13 cellular contexts compared by ENCODE assay signal in the genomic region with DNA sequence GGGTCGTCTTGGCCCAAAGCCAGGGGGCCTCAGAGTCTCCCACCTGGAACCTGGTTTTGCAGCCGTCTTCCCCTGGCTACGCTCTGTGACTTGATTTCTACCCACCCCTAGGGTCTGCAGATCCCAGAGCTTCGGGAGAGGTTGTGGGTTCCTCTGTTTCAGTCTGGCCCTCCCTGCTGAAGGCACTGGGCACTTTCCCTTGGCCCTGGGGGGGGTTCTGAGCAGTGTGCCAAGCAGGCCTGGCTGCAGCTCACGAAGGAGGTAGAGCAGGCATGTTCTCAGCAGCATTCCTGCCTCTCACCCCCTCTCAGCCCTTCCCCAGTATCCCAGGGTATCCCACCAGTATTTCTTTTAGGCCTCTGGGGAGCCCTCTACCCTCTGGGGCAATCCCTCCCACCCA.
DNase-seq lines count a peak whose midpoint lies in the region; TF ChIP-seq lines count a peak whose summit lies in the region.
"Had no signal": no experiment of that assay in that cellular context is flagged by ENCODE, and none has a peak within 500 bp of the region (broad histone marks: within the 10 kb centered on the region; RNA-seq: fewer than 3 reads in every experiment).

No MANE protein-coding gene starts in this region.

- H3K27ac ChIP-seq in RWPE1 (peak overlapping the region; percentile 18), vagina (peak overlapping the region; percentile 23)

- H3K27me3 Mint-ChIP-seq in dendritic cell treated with granulocyte-macrophage colony-stimulating factor and Interleukin-4, amounts not matched to agents 40 ng/mL and 50 ng/mL, for 4 days: peaks cover 2% of the 10 kb centered on the region
- H3K27me3 Mint-ChIP-seq: CD4-positive, alpha-beta T cell had no signal

- no peak for TF ChIP-seq CTCF in RWPE1 (conservative IDR thresholded peaks at IDR 0.05; ENCODE audit: low read depth)
- no peak for TF ChIP-seq CTCF in vagina (IDR thresholded peaks at IDR 0.05)

- H3K27ac Mint-ChIP-seq in dendritic cell treated with granulocyte-macrophage colony-stimulating factor and Interleukin-4, amounts not matched to agents 40 ng/mL and 50 ng/mL, for 4 days: peak overlapping the region; percentile 14
- H3K27ac Mint-ChIP-seq: CD4-positive, alpha-beta T cell; GM23338 had no signal

- H3K36me3 ChIP-seq in vagina: no peaks in the 10 kb centered on the region
- H3K36me3 ChIP-seq: BE2C had no signal

- peaks cover 66% of the 10 kb centered on the region for H3K4me1 ChIP-seq in vagina
- H3K4me1 ChIP-seq: BE2C had no signal

- intact Hi-C loops in dendritic cell treated with granulocyte-macrophage colony-stimulating factor and Interleukin-4, amounts not matched to agents 40 ng/mL and 50 ng/mL, for 4 days (cut with micrococcal nuclease): no loop called here
- intact Hi-C loops in vagina (cut with DNase I): no loop called here

- no peaks in the 10 kb centered on the region for H3K9me3 ChIP-seq in vagina
- H3K9me3 ChIP-seq: BE2C, Caco-2 had no signal

- H3K4me3 Mint-ChIP-seq in dendritic cell treated with granulocyte-macrophage colony-stimulating factor and Interleukin-4, amounts not matched to agents 40 ng/mL and 50 ng/mL, for 4 days: no peak overlapping the region
- H3K4me3 Mint-ChIP-seq: CD4-positive, alpha-beta T cell; GM23338 had no signal

- no peaks in the 10 kb centered on the region for H3K9me3 Mint-ChIP-seq in dendritic cell treated with granulocyte-macrophage colony-stimulating factor and Interleukin-4, amounts not matched to agents 40 ng/mL and 50 ng/mL, for 4 days
- H3K9me3 Mint-ChIP-seq: CD4-positive, alpha-beta T cell; GM23338 had no signal

- DNase-seq in G401 (ENCODE audit: low spot score) (peak; percentile 67), RWPE1 (ENCODE audit: low spot score) (no peak), vagina (ENCODE audit: extremely low spot score in 2 of 2) (no peak), pons (ENCODE audit: low spot score) (no peak), HCEC 1CT (no peak), GM19240 (ENCODE audit: insufficient read length, low spot score) (no peak)
- DNase-seq: ACHN; BE2C; Caco-2; CD4-positive, alpha-beta T cell; GDM1 had no signal

- H3K4me3 ChIP-seq in vagina: no peak overlapping the region
- H3K4me3 ChIP-seq: GM23338 had no signal

- CTCF ChIA-PET in RWPE1 (lab: Yijun Ruan, JAX): interaction anchor here (0.5 to 0.9 kb wide), 2 partner anchors 19 to 647 kb away, joined by 3 to 4 read pairs; no protein-coding TSS in a partner anchor

- in situ Hi-C loops in G401 (cut with HindIII; ENCODE audit: low sequenced_read_pairs): no loop called here

- H3K4me1 Mint-ChIP-seq in dendritic cell treated with granulocyte-macrophage colony-stimulating factor and Interleukin-4, amounts not matched to agents 40 ng/mL and 50 ng/mL, for 4 days (ENCODE audit: low read depth): peaks cover 17% of the 10 kb centered on the region

- no peaks in the 10 kb centered on the region for H3K27me3 ChIP-seq in vagina
- H3K27me3 ChIP-seq: BE2C had no signal

- no peak for TF ChIP-seq POLR2A in vagina (IDR thresholded peaks at IDR 0.05)

- H3K36me3 Mint-ChIP-seq in dendritic cell treated with granulocyte-macrophage colony-stimulating factor and Interleukin-4, amounts not matched to agents 40 ng/mL and 50 ng/mL, for 4 days (ENCODE audit: low read depth): no peaks in the 10 kb centered on the region

- POLR2A ChIA-PET in RWPE1 (lab: Yijun Ruan, JAX; ENCODE audit: low non-redundant PET): no interaction called here
